In genomic region chr2:170409164-170409535, GRCh38 we compare ENCODE assay signal across 8 cellular contexts.
DNase-seq lines count a peak whose midpoint lies in the region; ATAC-seq and TF ChIP-seq lines count a peak whose summit lies in the region.

No MANE protein-coding gene starts in this region.

- no TSS peak for BruUV-seq in Calu3 (replicated peaks; lab: Mats Ljungman, UMichigan)

- ATAC-seq in esophagus mucosa (peak; percentile 52), GM18519 (IDR thresholded peaks at IDR 0.05; ENCODE audit: low FRiP score, unreplicated experiment) (no peak)

- intact Hi-C loops in Calu3 (cut with micrococcal nuclease; ENCODE audit: unreplicated experiment): loop anchor here (5.0 kb wide), 3 partner anchors 43 to 308 kb away; partner anchors contain the start of gene SP5

- no peaks in the 10 kb centered on the region for H3K36me3 ChIP-seq in OCI-LY3 (replicated peaks; ENCODE audit: low read depth, low read length)

- H3K27me3 ChIP-seq in OCI-LY3 (ENCODE audit: low read depth, low read length): peaks cover 59% of the 10 kb centered on the region

- DNase-seq in Calu3 (peak; percentile 73), HuH-7 (ENCODE audit: low spot score) (peak; percentile 55), activated T-cell treated with anti-CD3 and anti-CD28 coated beads for 24 hours (ENCODE audit: low read depth) (peak; percentile 60), nephron progenitor cell (peak; percentile 83)
- DNase-seq in stimulated activated naive CD4-positive, alpha-beta T cell (lab: John Stamatoyannopoulos, UW): peak; percentile 37 to 84 (median 60)

- H3K9ac ChIP-seq in OCI-LY3 (ENCODE audit: low read length): peak overlapping the region; percentile 29

- H3K4me3 Mint-ChIP-seq in Calu3 (ENCODE audit: low read depth, unreplicated experiment) (no peak overlapping the region), nephron progenitor cell (peak overlapping the region; percentile 77)

- H3K27ac ChIP-seq in OCI-LY3 (ENCODE audit: low read length): no peak overlapping the region

- peak overlapping the region; percentile 77 for H3K4me2 ChIP-seq in OCI-LY3 (ENCODE audit: low read length)

- H3K4me1 Mint-ChIP-seq in Calu3 (ENCODE audit: low read depth, unreplicated experiment): peaks cover 10% of the 10 kb centered on the region
- peaks cover 13% of the 10 kb centered on the region for H3K4me1 Mint-ChIP-seq in nephron progenitor cell

- H3K36me3 Mint-ChIP-seq in Calu3 (ENCODE audit: insufficient read depth, unreplicated experiment) (no peaks in the 10 kb centered on the region), nephron progenitor cell (ENCODE audit: low read depth) (no peaks in the 10 kb centered on the region)

- peak overlapping the region; percentile 72 for H2AFZ ChIP-seq in OCI-LY3 (ENCODE audit: low read depth, low read length)

- H3K27ac Mint-ChIP-seq in Calu3 (ENCODE audit: unreplicated experiment) (no peak overlapping the region), nephron progenitor cell (no peak overlapping the region)

- H4K20me1 ChIP-seq in OCI-LY3 (ENCODE audit: insufficient read depth, low read length): peaks cover 20% of the 10 kb centered on the region

- peak overlapping the region; percentile 74 for H3K4me3 ChIP-seq in OCI-LY3 (ENCODE audit: low read length)

- TF ChIP-seq CTCF in Calu3 (IDR thresholded peaks at IDR 0.05; ENCODE audit: unreplicated experiment): peak; percentile 75
- peak; percentile 95 for TF ChIP-seq CTCF in OCI-LY3 (IDR thresholded peaks at IDR 0.05; ENCODE audit: low read depth, low read length)
- peak; percentile 93 for TF ChIP-seq CTCF in nephron progenitor cell (IDR thresholded peaks at IDR 0.05)

- no peaks in the 10 kb centered on the region for H3K9me3 Mint-ChIP-seq in Calu3 (ENCODE audit: low read depth, unreplicated experiment)
- H3K9me3 Mint-ChIP-seq in nephron progenitor cell: peaks cover 3% of the 10 kb centered on the region

- H3K4me1 ChIP-seq in OCI-LY3 (ENCODE audit: low read length): peaks cover 35% of the 10 kb centered on the region

- H3K27me3 Mint-ChIP-seq in Calu3 (ENCODE audit: unreplicated experiment): no peaks in the 10 kb centered on the region
- H3K27me3 Mint-ChIP-seq in nephron progenitor cell (ENCODE audit: low read depth, poor library complexity): peaks cover 4% of the 10 kb centered on the region

- no peaks in the 10 kb centered on the region for H3K9me3 ChIP-seq in OCI-LY3 (ENCODE audit: insufficient read depth, low read length)

- CTCF ChIA-PET in Calu3 (lab: Charles Lee): interaction anchor here (0.6 to 1.1 kb wide), 7 partner anchors 10 to 406 kb away, joined by 3 read pairs; no protein-coding TSS in a partner anchor

- H3K79me2 ChIP-seq in OCI-LY3 (ENCODE audit: low read length): no peaks in the 10 kb centered on the region
